Comparison of ENCODE assay signal across 9 cellular contexts in genomic region chr7:49261928-49262327, GRCh38.
"Had no signal": no experiment of that assay in that cellular context is flagged by ENCODE, and none has a peak within 500 bp of the region (broad histone marks: within the 10 kb centered on the region; RNA-seq: fewer than 3 reads in every experiment).

No MANE protein-coding gene starts in this region.

- FAIRE-seq: H54 had no signal

- DNase-seq: GM23248, GOT3, H7, H9, HCEC 1CT, HFFc6 had no signal

- H3K4me3 Mint-ChIP-seq: H9, HFFc6 had no signal

- H3K36me3 ChIP-seq: HAP-1 had no signal

- H3K9me3 ChIP-seq: HAP-1 had no signal

- H3K9ac ChIP-seq: GM23248 had no signal

- H3K4me1 ChIP-seq: HAP-1 had no signal

- H2AFZ ChIP-seq: GM23248 had no signal

- H3K4me3 ChIP-seq: GM23248, HAP-1 had no signal

- H3K27ac ChIP-seq: GM23248 had no signal

- H3K9me3 Mint-ChIP-seq: H9 had no signal

- ATAC-seq: HCT116 had no signal

- H3K27ac Mint-ChIP-seq: HFFc6 had no signal
